Comparison of ENCODE assay signal across 9 cellular contexts in the genomic region with DNA sequence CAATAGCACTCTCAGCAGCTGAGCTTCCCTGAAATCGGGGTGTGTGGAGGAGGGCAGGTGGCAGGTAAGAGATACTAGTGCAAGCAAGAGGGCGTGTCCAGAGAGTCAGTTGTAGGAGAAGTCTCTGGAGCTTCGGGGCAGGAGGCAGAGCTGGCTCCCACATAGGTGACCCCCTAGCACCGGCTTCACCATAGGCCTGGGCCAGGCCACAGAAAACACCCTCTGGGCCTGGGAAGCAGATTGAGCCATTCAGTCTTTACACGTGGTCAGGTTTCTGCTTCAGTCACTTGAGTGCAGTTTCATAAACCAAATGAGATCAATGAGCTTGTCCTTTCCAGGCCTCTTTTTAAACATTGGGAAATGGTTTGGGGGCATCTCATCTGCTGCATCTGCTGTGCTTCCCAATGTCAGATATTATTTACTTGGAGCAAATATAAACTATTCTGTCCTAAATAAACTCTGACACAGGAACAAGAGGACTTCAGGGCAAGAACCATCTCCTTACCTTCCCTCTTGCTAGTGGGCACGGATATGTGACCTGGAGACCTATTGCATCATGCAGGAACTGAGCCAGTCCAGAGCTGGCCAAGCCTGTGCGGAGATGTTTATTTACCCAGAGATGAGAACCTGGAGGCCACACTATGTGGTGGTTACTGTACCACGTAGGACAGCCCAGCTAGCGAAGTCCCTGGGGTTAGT. TPM values are rescaled to one million over a fixed set of nuclear protein-coding genes. Genes with fewer than 3 reads are reported as not detected.
A peak's percentile ranks its signal among the peaks of the same experiment; 100 is the strongest.
DNase-seq lines count a peak whose midpoint lies in the region; ATAC-seq and TF ChIP-seq lines count a peak whose summit lies in the region.
"Had no signal": no experiment of that assay in that cellular context is flagged by ENCODE, and none has a peak within 500 bp of the region (broad histone marks: within the 10 kb centered on the region; RNA-seq: fewer than 3 reads in every experiment).

No MANE protein-coding gene starts in this region.

- no peak overlapping the region for H3K4me3 ChIP-seq in AG04450 (ENCODE audit: low read depth, low read length)
- H3K4me3 ChIP-seq in right atrium auricular region: no peak overlapping the region

- peaks cover 0 to 70% of the 10 kb centered on the region in 2 donors for H3K4me1 ChIP-seq in right atrium auricular region

- H3K36me3 ChIP-seq in right atrium auricular region: no peaks in the 10 kb centered on the region

- peaks cover 61% of the 10 kb centered on the region for H3K4me1 Mint-ChIP-seq in activated T-helper 2 cell treated with anti-CD3 and anti-CD28 coated beads, Interferon-gamma antibody, Interleukin-2, Interleukin-4, amounts not matched to agents 10 μg/mL and 5 μg/mL and 100 μg/mL, durations not matched to agents 14 hours and 24 hours and 36 hours (ENCODE audit: low read depth)

- no peaks in the 10 kb centered on the region for H3K27me3 Mint-ChIP-seq in activated T-helper 2 cell treated with anti-CD3 and anti-CD28 coated beads, Interferon-gamma antibody, Interleukin-2, Interleukin-4, amounts not matched to agents 10 μg/mL and 5 μg/mL and 100 μg/mL, durations not matched to agents 14 hours and 24 hours and 36 hours (ENCODE audit: low read depth)
- H3K27me3 Mint-ChIP-seq: dendritic cell treated with granulocyte-macrophage colony-stimulating factor and Interleukin-4, amounts not matched to agents 40 ng/mL and 50 ng/mL, for 4 days had no signal

- peaks cover 40% of the 10 kb centered on the region for H3K36me3 Mint-ChIP-seq in activated T-helper 2 cell treated with anti-CD3 and anti-CD28 coated beads, Interferon-gamma antibody, Interleukin-2, Interleukin-4, amounts not matched to agents 10 μg/mL and 5 μg/mL and 100 μg/mL, durations not matched to agents 14 hours and 24 hours and 36 hours (ENCODE audit: low read depth)

- H3K9me3 ChIP-seq in AG04450 (ENCODE audit: control insufficient read depth, insufficient read depth, low read length) (no peaks in the 10 kb centered on the region; the same call in 1 of the 2 replicates), right atrium auricular region (no peaks in the 10 kb centered on the region)

- H3K27ac Mint-ChIP-seq in activated T-helper 2 cell treated with anti-CD3 and anti-CD28 coated beads, Interferon-gamma antibody, Interleukin-2, Interleukin-4, amounts not matched to agents 10 μg/mL and 5 μg/mL and 100 μg/mL, durations not matched to agents 14 hours and 24 hours and 36 hours: peak overlapping the region; percentile 72
- H3K27ac Mint-ChIP-seq: dendritic cell treated with granulocyte-macrophage colony-stimulating factor and Interleukin-4, amounts not matched to agents 40 ng/mL and 50 ng/mL, for 4 days had no signal

- H3K4me3 Mint-ChIP-seq in activated T-helper 2 cell treated with anti-CD3 and anti-CD28 coated beads, Interferon-gamma antibody, Interleukin-2, Interleukin-4, amounts not matched to agents 10 μg/mL and 5 μg/mL and 100 μg/mL, durations not matched to agents 14 hours and 24 hours and 36 hours (ENCODE audit: low read depth): no peak overlapping the region
- H3K4me3 Mint-ChIP-seq: dendritic cell treated with granulocyte-macrophage colony-stimulating factor and Interleukin-4, amounts not matched to agents 40 ng/mL and 50 ng/mL, for 4 days had no signal

- H3K27me3 ChIP-seq in AG04450 (ENCODE audit: control insufficient read depth, insufficient read depth, low read length): no peaks in the 10 kb centered on the region
- H3K27me3 ChIP-seq in right atrium auricular region: no peaks in the 10 kb centered on the region

- peak overlapping the region; percentile 100 for H3K27ac ChIP-seq in AG04450 (ENCODE audit: low read depth, low read length)
- peak overlapping the region; percentile 83 to 87 for H3K27ac ChIP-seq in right atrium auricular region

- DNase-seq in AG04450 (ENCODE audit: low read depth, low spot score) (peak; percentile 85), LHCN-M2 (ENCODE audit: low read depth) (peak; percentile 90), right atrium auricular region (ENCODE audit: low spot score) (peak; percentile 79), COLO829 (ENCODE audit: low spot score) (no peak)
- DNase-seq in activated T-helper 2 cell treated with anti-CD3 and anti-CD28 coated beads, Interferon-gamma antibody, Interleukin-2, Interleukin-4, amounts not matched to agents 10 μg/mL and 5 μg/mL and 100 μg/mL, durations not matched to agents 14 hours and 24 hours and 36 hours (ENCODE audit: low spot score): peak; percentile 8
- peak; percentile 41 for DNase-seq in stimulated activated CD8-positive, alpha-beta memory T cell treated with anti-CD3 and anti-CD28 coated beads, Interleukin-4, amount 100 ng/mL, for 48 hours
- no peak for DNase-seq in stimulated activated CD4-positive, alpha-beta T cell treated with anti-CD3 and anti-CD28 coated beads, Interleukin-1b, Interleukin-23, amount 100 ng/mL, for 48 hours

- no peaks in the 10 kb centered on the region for H3K9me3 Mint-ChIP-seq in activated T-helper 2 cell treated with anti-CD3 and anti-CD28 coated beads, Interferon-gamma antibody, Interleukin-2, Interleukin-4, amounts not matched to agents 10 μg/mL and 5 μg/mL and 100 μg/mL, durations not matched to agents 14 hours and 24 hours and 36 hours
- H3K9me3 Mint-ChIP-seq: dendritic cell treated with granulocyte-macrophage colony-stimulating factor and Interleukin-4, amounts not matched to agents 40 ng/mL and 50 ng/mL, for 4 days had no signal

- POLR2A ChIA-PET in AG04450 (lab: Yijun Ruan, JAX): interaction anchor here (0.6 to 5.5 kb wide), 9 partner anchors 13 to 287 kb away, joined by 3 to 64 read pairs (median 3); a partner anchor contains a TSS

- intact Hi-C loops in activated T-helper 2 cell treated with anti-CD3 and anti-CD28 coated beads, Interferon-gamma antibody, Interleukin-2, Interleukin-4, amounts not matched to agents 10 μg/mL and 5 μg/mL and 100 μg/mL, durations not matched to agents 14 hours and 24 hours and 36 hours (cut with micrococcal nuclease): loop anchor here (1.0 to 10.0 kb wide), 2 partner anchors 8 to 856 kb away; no protein-coding TSS in a partner anchor

- CTCF ChIA-PET in AG04450 (lab: Charles Lee): interaction anchor here (0.6 to 3.1 kb wide), 5 partner anchors 12 to 1099 kb away, joined by 4 to 22 read pairs (median 9); no protein-coding TSS in a partner anchor

- no peak for ATAC-seq in HG03097 (IDR thresholded peaks at IDR 0.05; ENCODE audit: low FRiP score, unreplicated experiment)

- TF ChIP-seq CTCF in AG04450 (IDR thresholded peaks at IDR 0.05; ENCODE audit: low read depth, low read length) (no peak), right atrium auricular region (IDR thresholded peaks at IDR 0.05) (no peak)

RNA-seq across cellular contexts. Expression of a gene that starts 16.1 kb away (rescaled TPM):
- polyA plus RNA-seq in AG04450 (2011; rRNA removed): 0.12 and 0.22 TPM in 2 replicates
- polyA minus RNA-seq in AG04450 (2011; rRNA and poly(A)+ RNA removed): 0.09 and 0.22 TPM in 2 replicates
- total RNA-seq in LHCN-M2 (2014; rRNA removed): 0.26 TPM in 1 of 2 replicates, not detected in the other
- 0.53 TPM for polyA plus RNA-seq in LHCN-M2 (2012)
- 367 and 374 TPM in 2 replicates for total RNA-seq in activated T-helper 2 cell treated with anti-CD3 and anti-CD28 coated beads, Interferon-gamma antibody, Interleukin-2, Interleukin-4, amounts not matched to agents 10 μg/mL and 5 μg/mL and 100 μg/mL, durations not matched to agents 14 hours and 24 hours and 36 hours
- total RNA-seq in right atrium auricular region: under 1 TPM in 1 of 2 donors, not detected in 1; 0.28 TPM

RNA-seq across cellular contexts. Expression of a gene that starts 47.7 kb away (rescaled TPM):
- polyA plus RNA-seq in AG04450 (2011; rRNA removed): 0.07 and 0.10 TPM in 2 replicates
- 0.04 and 0.09 TPM in 2 replicates for polyA minus RNA-seq in AG04450 (2011; rRNA and poly(A)+ RNA removed)
- total RNA-seq in LHCN-M2 (2014; rRNA removed): not detected in 2 replicates
- 0.05 TPM for polyA plus RNA-seq in LHCN-M2 (2012)
- total RNA-seq in activated T-helper 2 cell treated with anti-CD3 and anti-CD28 coated beads, Interferon-gamma antibody, Interleukin-2, Interleukin-4, amounts not matched to agents 10 μg/mL and 5 μg/mL and 100 μg/mL, durations not matched to agents 14 hours and 24 hours and 36 hours: 8.7 and 9.0 TPM in 2 replicates
- total RNA-seq in right atrium auricular region: not detected

Comparison
In these comparisons a context has a peak if more than half of its experiments do, and no peak if none do; other contexts are left out.
1. DNase-seq: peak in AG04450 (single experiment), LHCN-M2 (single experiment), activated T-helper 2 cell treated with anti-CD3 and anti-CD28 coated beads, Interferon-gamma antibody, Interleukin-2, Interleukin-4, amounts not matched to agents 10 μg/mL and 5 μg/mL and 100 μg/mL, durations not matched to agents 14 hours and 24 hours and 36 hours (single experiment), right atrium auricular region (single experiment) and stimulated activated CD8-positive, alpha-beta memory T cell treated with anti-CD3 and anti-CD28 coated beads, Interleukin-4, amount 100 ng/mL, for 48 hours (single experiment); none in COLO829 (single experiment) and stimulated activated CD4-positive, alpha-beta T cell treated with anti-CD3 and anti-CD28 coated beads, Interleukin-1b, Interleukin-23, amount 100 ng/mL, for 48 hours (single experiment).
2. RNA of a gene that starts 16.1 kb away (total RNA-seq): 367 to 374 TPM in activated T-helper 2 cell treated with anti-CD3 and anti-CD28 coated beads, Interferon-gamma antibody, Interleukin-2, Interleukin-4, amounts not matched to agents 10 μg/mL and 5 μg/mL and 100 μg/mL, durations not matched to agents 14 hours and 24 hours and 36 hours; 0.28 TPM in right atrium auricular region and 0.26 TPM in LHCN-M2; every median in the first group is over 100 times any median in the second.